In genomic region chr4:183071222-183071621, GRCh38 we compare ENCODE assay signal across 2 cellular contexts.
TF ChIP-seq lines count a peak whose summit lies in the region.

No MANE protein-coding gene starts in this region.

TF ChIP-seq in HepG2, 621 proteins besides CTCF, POLR2A, EP300 and RAD21:
- 0 out of 2 replicates have a peak, but pooled peaks have one; percentile 41 for TF ChIP-seq ZNF121 (CRISPR knock-in tag; IDR thresholded peaks at IDR 0.05)
- no peak for TF ChIP-seq ZNF329 (CRISPR knock-in tag; IDR thresholded peaks at IDR 0.05; ENCODE audit: low read depth)
- no peak for TF ChIP-seq ZNF646 (CRISPR knock-in tag; IDR thresholded peaks at IDR 0.05)

TF ChIP-seq in K562, 482 proteins besides CTCF, POLR2A, EP300 and RAD21:
- no peak for TF ChIP-seq NONO (IDR thresholded peaks at IDR 0.05; ENCODE audit: low read depth in 2 of 2, low read length in 1 of 2)
- TF ChIP-seq NELFE (IDR thresholded peaks at IDR 0.05; ENCODE audit: insufficient read depth, insufficient read length) = no peak
- no peak for TF ChIP-seq NR0B1 (IDR thresholded peaks at IDR 0.05; ENCODE audit: partially characterized antibody)
- peak in 1 of 2 experiments; percentile 36; a peak in 1 of 3 replicates for TF ChIP-seq CBX3 (IDR thresholded peaks at IDR 0.05; ENCODE audit: borderline replicate concordance in 1 of 2, low read length in 2 of 2)
- peak; percentile 63 for TF ChIP-seq RBM25 (IDR thresholded peaks at IDR 0.05; ENCODE audit: low read depth, low read length, severe bottlenecking)
- no peak for TF ChIP-seq AFF4 (CRISPR knock-in tag; IDR thresholded peaks at IDR 0.05)
- no peak for TF ChIP-seq TOE1 (IDR thresholded peaks at IDR 0.05; ENCODE audit: borderline replicate concordance)
- no peak for TF ChIP-seq TOE1 (CRISPR knock-in tag; IDR thresholded peaks at IDR 0.05; ENCODE audit: borderline replicate concordance, low read depth)
- no peak for TF ChIP-seq CREB3 (tag; conservative IDR thresholded peaks at IDR 0.05; ENCODE audit: low read depth)
- no peak for TF ChIP-seq NCOA1 (IDR thresholded peaks at IDR 0.05; ENCODE audit: low read depth)
- TF ChIP-seq CBFB (CRISPR knock-in tag; IDR thresholded peaks at IDR 0.05) = no peak
- no peak for TF ChIP-seq ZNF41 (CRISPR knock-in tag; conservative IDR thresholded peaks at IDR 0.05)
- no peak for TF ChIP-seq LEF1 (IDR thresholded peaks at IDR 0.05)
